ENCODE assay signal across 9 cellular contexts in genomic region chr15:43483306-43484128, GRCh38. TPM values are rescaled to one million over a fixed set of nuclear protein-coding genes. Genes with fewer than 3 reads are reported as not detected.
DNase-seq lines count a peak whose midpoint lies in the region; ATAC-seq and TF ChIP-seq lines count a peak whose summit lies in the region.
"Had no signal": no experiment of that assay in that cellular context is flagged by ENCODE, and none has a peak within 500 bp of the region (broad histone marks: within the 10 kb centered on the region; RNA-seq: fewer than 3 reads in every experiment).

No MANE protein-coding gene starts in this region.

- no peak overlapping the region for H2AFZ ChIP-seq in KMS-11 (ENCODE audit: low read depth)
- no peak overlapping the region for H2AFZ ChIP-seq in osteoblast (ENCODE audit: low read length)

- no peak overlapping the region for H3K27ac ChIP-seq in DOHH2 (ENCODE audit: low read depth, low read length)
- H3K27ac ChIP-seq in KMS-11 = no peak overlapping the region
- no peak overlapping the region for H3K27ac ChIP-seq in osteoblast (ENCODE audit: low read depth, low read length)

- no peak for TF ChIP-seq POLR2A in lower leg skin (IDR thresholded peaks at IDR 0.05)

- 67 to 71% methylated on average over 4 of the region's 4 CpGs for WGBS in lower leg skin, 2 donors

- no peaks in the 10 kb centered on the region for H3K9me2 ChIP-seq in DOHH2 (replicated peaks; ENCODE audit: control insufficient read depth, low read length)

- H3K4me2 ChIP-seq in DOHH2 (ENCODE audit: low read length) = no peak overlapping the region
- H3K4me2 ChIP-seq in KMS-11 = no peak overlapping the region
- H3K4me2 ChIP-seq in osteoblast (ENCODE audit: insufficient read depth, low read length) = no peak overlapping the region

- H3K36me3 ChIP-seq in DOHH2 (ENCODE audit: control insufficient read depth, low read length) (peaks cover 31% of the 10 kb centered on the region), KMS-11 (ENCODE audit: insufficient read depth) (no peaks in the 10 kb centered on the region), osteoblast (ENCODE audit: insufficient read depth, low read length) (peaks cover 59% of the 10 kb centered on the region)

- no peaks in the 10 kb centered on the region for H3K79me2 ChIP-seq in DOHH2 (ENCODE audit: control insufficient read depth, low read length)
- H3K79me2 ChIP-seq in KMS-11 (ENCODE audit: insufficient read depth, low read depth) = no peaks in the 10 kb centered on the region
- peaks cover 15% of the 10 kb centered on the region for H3K79me2 ChIP-seq in osteoblast (ENCODE audit: insufficient read depth, low read length)

- TF ChIP-seq CTCF in DOHH2 (IDR thresholded peaks at IDR 0.05; ENCODE audit: low read depth, low read length, poor library complexity, severe bottlenecking) (peak; percentile 51), KMS-11 (conservative IDR thresholded peaks at IDR 0.05; ENCODE audit: low read depth, low read length) (peak; percentile 15; the same call in 1 of the 2 replicates), osteoblast (IDR thresholded peaks at IDR 0.05; ENCODE audit: extremely low read depth, low read depth, low read length) (peak; percentile 42), lower leg skin (IDR thresholded peaks at IDR 0.05) (no peak)

- DNase-seq in cerebellar cortex (ENCODE audit: low spot score) (peak; percentile 52), osteoblast (ENCODE audit: insufficient read length, low spot score, missing footprints) (peak; percentile 5), lower leg skin (ENCODE audit: low spot score in 2 of 2) (no peak)
- no peak for DNase-seq in activated CD4-positive, CD25-positive, alpha-beta regulatory T cell treated with anti-CD3 and anti-CD28 coated beads, Interleukin-2, amount 50 U/mL, for 72 hours
- DNase-seq: Right ventricle myocardium superior had no signal

- H3K4me3 ChIP-seq in DOHH2 (ENCODE audit: low read length) = no peak overlapping the region
- H3K4me3 ChIP-seq in KMS-11 (IDR thresholded peaks at IDR 0.05; ENCODE audit: insufficient read depth, low read depth, low read length) = no peak overlapping the region
- no peak overlapping the region for H3K4me3 ChIP-seq in osteoblast (ENCODE audit: insufficient read depth, low read length)
- H3K4me3 ChIP-seq in lower leg skin (ENCODE audit: low read depth, poor library complexity, severe bottlenecking) = no peak overlapping the region

- H3K4me1 ChIP-seq in DOHH2 (ENCODE audit: control insufficient read depth, low read length) (no peaks in the 10 kb centered on the region), KMS-11 (ENCODE audit: low read depth, poor library complexity, severe bottlenecking) (no peaks in the 10 kb centered on the region), osteoblast (ENCODE audit: insufficient read depth, low read length) (peaks cover 10% of the 10 kb centered on the region)

- ATAC-seq in HG02973 (IDR thresholded peaks at IDR 0.05; ENCODE audit: unreplicated experiment) = no peak
- no peak for ATAC-seq in HG03095 (IDR thresholded peaks at IDR 0.05; ENCODE audit: unreplicated experiment)

- no peak overlapping the region for H3K9ac ChIP-seq in KMS-11

- H4K20me1 ChIP-seq in DOHH2 (ENCODE audit: control insufficient read depth, insufficient read depth, low read depth, low read length) = no peaks in the 10 kb centered on the region
- no peaks in the 10 kb centered on the region for H4K20me1 ChIP-seq in KMS-11 (ENCODE audit: insufficient read depth)
- peaks cover 15% of the 10 kb centered on the region for H4K20me1 ChIP-seq in osteoblast (ENCODE audit: insufficient read depth, low read length)

- 0 out of 2 replicates have a peak, but pooled peaks cover 2% of the 10 kb centered on the region for H3F3A ChIP-seq in DOHH2 (ENCODE audit: control insufficient read depth, insufficient read depth)

- H3K9me3 ChIP-seq in DOHH2 (ENCODE audit: control insufficient read depth, insufficient read depth, low read length) (no peaks in the 10 kb centered on the region), osteoblast (ENCODE audit: low read depth, low read length) (no peaks in the 10 kb centered on the region)

- intact Hi-C loops in lower leg skin (cut with DNase I; ENCODE audit: low total_unique reads) = no loop called here

- H3K27me3 ChIP-seq in DOHH2 (ENCODE audit: control insufficient read depth, low read length) (no peaks in the 10 kb centered on the region), KMS-11 (ENCODE audit: insufficient read depth, low read depth) (no peaks in the 10 kb centered on the region), osteoblast (ENCODE audit: insufficient read depth, low read length) (no peaks in the 10 kb centered on the region)

RNA-seq across cellular contexts. Expression of gene TP53BP1, which starts 9.4 kb away (rescaled TPM):
- total RNA-seq in osteoblast (81.6 and 88.7 TPM in 2 replicates), lower leg skin (10 to 100 TPM; 13.0 to 17.9 (median 16.9) TPM)

RNA-seq across cellular contexts. Expression of gene MAP1A, which starts 33.9 kb away (rescaled TPM):
- total RNA-seq in osteoblast (117 and 121 TPM in 2 replicates), lower leg skin (1 to 10 TPM; 2.3 to 6.7 (median 3.8) TPM)

Comparison
In these comparisons a context has a peak if more than half of its experiments do, and no peak if none do; other contexts are left out.
1. CTCF ChIP-seq: peak in DOHH2 (single experiment), KMS-11 (single experiment) and osteoblast (single experiment); none in lower leg skin (0 of 3).
2. DNase-seq: peak in cerebellar cortex (single experiment) and osteoblast (single experiment); none in activated CD4-positive, CD25-positive, alpha-beta regulatory T cell treated with anti-CD3 and anti-CD28 coated beads, Interleukin-2, amount 50 U/mL, for 72 hours (single experiment) and lower leg skin (0 of 2).
3. RNA of gene MAP1A, which starts 33.9 kb away (total RNA-seq): 117 to 121 TPM in osteoblast; 2.3 to 6.7 TPM in lower leg skin; every median in the first group is over 10 times any median in the second.